ENCODE assay signal across 10 cellular contexts in genomic region chr2:114442545-114442944, GRCh38. TPM values are rescaled to one million over a fixed set of nuclear protein-coding genes. Genes with fewer than 3 reads are reported as not detected.
DNase-seq lines count a peak whose midpoint lies in the region; ATAC-seq and TF ChIP-seq lines count a peak whose summit lies in the region.
"Had no signal": no experiment of that assay in that cellular context is flagged by ENCODE, and none has a peak within 500 bp of the region (broad histone marks: within the 10 kb centered on the region; RNA-seq: fewer than 3 reads in every experiment).

Gene DPP10 (plus strand): TSS chr2:114442641.

- H3K4me3 ChIP-seq in Jurkat, Clone E6-1 (ENCODE audit: low read length): no peak within 1 kb of the TSS
- no peak within 1 kb of the TSS for H3K4me3 ChIP-seq in coronary artery

- ATAC-seq in HG02938 (IDR thresholded peaks at IDR 0.05; ENCODE audit: unreplicated experiment): no peak

- DNase-seq in EH (ENCODE audit: low read depth): peak; percentile 0
- DNase-seq in Jurkat, Clone E6-1 (ENCODE audit: low read depth, low spot score): peak; percentile 22
- DNase-seq in astrocyte of the hippocampus (ENCODE audit: low read depth, low spot score): peak; percentile 33
- DNase-seq in medulla oblongata (ENCODE audit: extremely low spot score): peak; percentile 36
- DNase-seq in NCI-H748 (lab: John Stamatoyannopoulos, UW; ENCODE audit: unreplicated experiment): no peak
- no peak for DNase-seq in GM20000 (ENCODE audit: low spot score)
- DNase-seq in coronary artery (ENCODE audit: low spot score): no peak
- DNase-seq: activated CD4-positive, CD25-positive, alpha-beta regulatory T cell treated with anti-CD3 and anti-CD28 coated beads, Interleukin-2, amount 50 U/mL, for 72 hours; NCI-H526 had no signal

- H3K27ac ChIP-seq in coronary artery: no peak within 1 kb of the TSS

- TF ChIP-seq CTCF in GM20000 (IDR thresholded peaks at IDR 0.05; ENCODE audit: extremely low read depth, missing control alignments): no peak
- TF ChIP-seq CTCF in coronary artery (IDR thresholded peaks at IDR 0.05): no peak

RNA-seq across cellular contexts. Expression of gene DPP10, which starts in this region (rescaled TPM):
- polyA plus RNA-seq in Jurkat, Clone E6-1 (2012; ENCODE audit: insufficient read depth, insufficient read length): 16.2 TPM

Comparison
In these comparisons a context has a peak if more than half of its experiments do, and no peak if none do; other contexts are left out.
1. DNase-seq: peak in EH (single experiment), Jurkat, Clone E6-1 (single experiment), astrocyte of the hippocampus (single experiment) and medulla oblongata (single experiment); none in NCI-H748 (single experiment), GM20000 (single experiment) and coronary artery (single experiment).